ENCODE assay signal across 1 cellular context in the genomic region with DNA sequence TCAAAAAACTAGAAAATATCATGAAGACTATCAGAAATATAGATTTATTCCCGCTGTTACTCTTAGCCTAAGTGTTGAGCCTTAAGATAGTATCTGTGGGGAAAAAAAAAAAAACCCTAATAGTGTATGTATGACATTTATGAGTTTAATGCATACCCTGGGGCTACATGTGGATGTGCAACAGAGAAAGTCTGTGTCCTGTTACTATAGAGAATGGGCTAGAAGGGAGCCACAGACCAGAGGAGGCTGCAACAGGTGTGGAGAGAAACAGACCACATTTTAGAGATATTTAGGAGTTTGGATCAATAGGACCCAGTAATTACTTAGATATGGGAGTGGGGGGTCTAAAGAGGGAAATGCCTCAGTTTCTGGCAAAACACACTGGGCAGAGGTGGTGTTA.
TF ChIP-seq lines count a peak whose summit lies in the region.

No MANE protein-coding gene starts in this region.

TF ChIP-seq in HEK293, 187 proteins besides CTCF, POLR2A, EP300 and RAD21 (continued from another document):
- TF ChIP-seq, protein P1, sequence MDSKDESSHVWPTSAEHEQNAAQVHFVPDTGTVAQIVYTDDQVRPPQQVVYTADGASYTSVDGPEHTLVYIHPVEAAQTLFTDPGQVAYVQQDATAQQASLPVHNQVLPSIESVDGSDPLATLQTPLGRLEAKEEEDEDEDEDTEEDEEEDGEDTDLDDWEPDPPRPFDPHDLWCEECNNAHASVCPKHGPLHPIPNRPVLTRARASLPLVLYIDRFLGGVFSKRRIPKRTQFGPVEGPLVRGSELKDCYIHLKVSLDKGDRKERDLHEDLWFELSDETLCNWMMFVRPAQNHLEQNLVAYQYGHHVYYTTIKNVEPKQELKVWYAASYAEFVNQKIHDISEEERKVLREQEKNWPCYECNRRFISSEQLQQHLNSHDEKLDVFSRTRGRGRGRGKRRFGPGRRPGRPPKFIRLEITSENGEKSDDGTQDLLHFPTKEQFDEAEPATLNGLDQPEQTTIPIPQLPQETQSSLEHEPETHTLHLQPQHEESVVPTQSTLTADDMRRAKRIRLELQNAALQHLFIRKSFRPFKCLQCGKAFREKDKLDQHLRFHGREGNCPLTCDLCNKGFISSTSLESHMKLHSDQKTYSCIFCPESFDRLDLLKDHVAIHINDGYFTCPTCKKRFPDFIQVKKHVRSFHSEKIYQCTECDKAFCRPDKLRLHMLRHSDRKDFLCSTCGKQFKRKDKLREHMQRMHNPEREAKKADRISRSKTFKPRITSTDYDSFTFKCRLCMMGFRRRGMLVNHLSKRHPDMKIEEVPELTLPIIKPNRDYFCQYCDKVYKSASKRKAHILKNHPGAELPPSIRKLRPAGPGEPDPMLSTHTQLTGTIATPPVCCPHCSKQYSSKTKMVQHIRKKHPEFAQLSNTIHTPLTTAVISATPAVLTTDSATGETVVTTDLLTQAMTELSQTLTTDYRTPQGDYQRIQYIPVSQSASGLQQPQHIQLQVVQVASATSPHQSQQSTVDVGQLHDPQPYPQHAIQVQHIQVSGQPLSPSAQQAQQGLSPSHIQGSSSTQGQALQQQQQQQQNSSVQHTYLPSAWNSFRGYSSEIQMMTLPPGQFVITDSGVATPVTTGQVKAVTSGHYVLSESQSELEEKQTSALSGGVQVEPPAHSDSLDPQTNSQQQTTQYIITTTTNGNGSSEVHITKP (tag by site-specific recombination; IDR thresholded peaks at IDR 0.05): no peak
- no peak for TF ChIP-seq ZNF239 (tag by site-specific recombination; IDR thresholded peaks at IDR 0.05)
TF ChIP-seq in HEK293: peak in this region for 2.
